ENCODE assay signal across 18 cellular contexts in genomic region chr4:7838136-7838782, GRCh38.
DNase-seq lines count a peak whose midpoint lies in the region; ATAC-seq, FAIRE-seq and TF ChIP-seq lines count a peak whose summit lies in the region.
"Had no signal": no experiment of that assay in that cellular context is flagged by ENCODE, and none has a peak within 500 bp of the region (broad histone marks: within the 10 kb centered on the region; RNA-seq: fewer than 3 reads in every experiment).

No MANE protein-coding gene starts in this region.

- FAIRE-seq in A549 (lab: Jason Lieb, UNC), result no peak
- FAIRE-seq: A204.1, H54 had no signal

- 0 out of 3 replicates have a peak overlapping the region, but pooled peaks have one; percentile 10 for H3K4me2 ChIP-seq in A549

- POLR2A ChIA-PET in A549 (lab: Yijun Ruan, JAX), result no interaction called here

- H3K4me1 ChIP-seq in A549, result peaks cover 50% of the 10 kb centered on the region

- H3K27ac Mint-ChIP-seq in T-helper 17 cell, result peak overlapping the region; percentile 49
- H3K27ac Mint-ChIP-seq in central memory CD8-positive, alpha-beta T cell (ENCODE audit: low read depth), result peak overlapping the region; percentile 17
- peak overlapping the region; percentile 48 for H3K27ac Mint-ChIP-seq in neural crest cell (ENCODE audit: unreplicated experiment)
- H3K27ac Mint-ChIP-seq: IgD-negative memory B cell had no signal

- H3K4me3 Mint-ChIP-seq in T-helper 17 cell (peak overlapping the region; percentile 72), neural crest cell (no peak overlapping the region)
- no peak overlapping the region for H3K4me3 Mint-ChIP-seq in central memory CD8-positive, alpha-beta T cell
- H3K4me3 Mint-ChIP-seq: IgD-negative memory B cell had no signal

- H3K27me3 Mint-ChIP-seq in T-helper 17 cell, result no peaks in the 10 kb centered on the region
- no peaks in the 10 kb centered on the region for H3K27me3 Mint-ChIP-seq in central memory CD8-positive, alpha-beta T cell
- H3K27me3 Mint-ChIP-seq in neural crest cell (ENCODE audit: low read depth), result no peaks in the 10 kb centered on the region

- WGBS in A549 (ENCODE audit: missing lambda C conversion rate), result 93% methylated on average over 13 of the region's 13 CpGs

- H3K9me3 Mint-ChIP-seq in central memory CD8-positive, alpha-beta T cell, result no peaks in the 10 kb centered on the region
- peaks cover 4% of the 10 kb centered on the region for H3K9me3 Mint-ChIP-seq in neural crest cell

- peaks cover 4% of the 10 kb centered on the region for H3K4me1 Mint-ChIP-seq in T-helper 17 cell
- H3K4me1 Mint-ChIP-seq in central memory CD8-positive, alpha-beta T cell, result peaks cover 1% of the 10 kb centered on the region
- peaks cover 9% of the 10 kb centered on the region for H3K4me1 Mint-ChIP-seq in neural crest cell
- H3K4me1 Mint-ChIP-seq: IgD-negative memory B cell had no signal

- H3K4me3 ChIP-seq in A549, result no peak overlapping the region

- DNase-seq in A549 (ENCODE audit: low read depth in 1 of 2, low spot score in 1 of 2), result no peak
- no peak for DNase-seq in T-helper 17 cell
- DNase-seq in central memory CD8-positive, alpha-beta T cell (ENCODE audit: low spot score in 2 of 2), result no peak
- no peak for DNase-seq in neural crest cell (ENCODE audit: low read depth, low spot score)
- no peak for DNase-seq in SKM-1 treated with dmso at 0.1 percent for 144 hours (lab: John Stamatoyannopoulos, UW; ENCODE audit: unreplicated experiment)
- DNase-seq in NCI-H1417 treated with DMSO at 0.1 percent for 48 hours (lab: John Stamatoyannopoulos, UW), result no peak
- no peak for DNase-seq in NCI-H2107 (lab: John Stamatoyannopoulos, UW)
- DNase-seq in kidney tubule cell (ENCODE audit: low spot score), result no peak
- DNase-seq: EL, NCI-H146, NCI-H2081 treated with DMSO at 0.1 percent for 48 hours, NCI-H345, NCI-H526 treated with DMSO at 0.1 percent for 48 hours, RPMI8226 had no signal

- peak overlapping the region; percentile 43 to 77; a peak in 5 of 6 replicates for H3K27ac ChIP-seq in A549
- H3K27ac ChIP-seq: C4-2B had no signal

- CTCF ChIA-PET in A549 (lab: Yijun Ruan, JAX), result interaction anchor here (1.0 to 2.3 kb wide), 3 partner anchors 10 to 149 kb away, joined by 3 to 6 read pairs (median 5); no protein-coding TSS in a partner anchor

- H3K9me3 ChIP-seq in A549 (no peaks in the 10 kb centered on the region), T-helper 17 cell (ENCODE audit: control insufficient read depth, low read length, poor library complexity, severe bottlenecking) (no peaks in the 10 kb centered on the region)

- TF ChIP-seq EP300 in A549 (IDR thresholded peaks at IDR 0.05), result no peak

- ATAC-seq in A549, result no peak
- no peak for ATAC-seq in T-helper 17 cell
- no peak for ATAC-seq in central memory CD8-positive, alpha-beta T cell (replicated peaks; ENCODE audit: extremely low read depth, poor library complexity, severe bottlenecking)

- TF ChIP-seq CTCF in A549 (IDR thresholded peaks at IDR 0.05), result no peak
- TF ChIP-seq CTCF in neural crest cell (conservative IDR thresholded peaks at IDR 0.05), result no peak

- H3K36me3 Mint-ChIP-seq in T-helper 17 cell (ENCODE audit: low read depth) (peaks cover 4% of the 10 kb centered on the region), neural crest cell (ENCODE audit: low read depth) (peaks cover 13% of the 10 kb centered on the region)
- peaks cover 25% of the 10 kb centered on the region for H3K36me3 Mint-ChIP-seq in central memory CD8-positive, alpha-beta T cell (ENCODE audit: insufficient read depth)
- H3K36me3 Mint-ChIP-seq: IgD-negative memory B cell had no signal

- TF ChIP-seq RAD21 in A549 (conservative IDR thresholded peaks at IDR 0.05 in 1 of 2, IDR thresholded peaks at IDR 0.05 in 1 of 2), result no peak

- TF ChIP-seq POLR2A in A549 (IDR thresholded peaks at IDR 0.05; ENCODE audit: low read length), result no peak

TF ChIP-seq in A549, 52 proteins besides CTCF, POLR2A, EP300 and RAD21:
- TF ChIP-seq SMC3 (IDR thresholded peaks at IDR 0.05) (no peak), REST (IDR thresholded peaks at IDR 0.05) (no peak), NR3C1 (IDR thresholded peaks at IDR 0.05) (no peak), HMGXB4 (CRISPR knock-in tag; IDR thresholded peaks at IDR 0.05; ENCODE audit: borderline replicate concordance) (no peak), MAZ (IDR thresholded peaks at IDR 0.05; ENCODE audit: borderline replicate concordance, low read depth, low read length) (no peak), CEBPB (IDR thresholded peaks at IDR 0.05) (no peak), EHMT2 (IDR thresholded peaks at IDR 0.05; ENCODE audit: low read depth) (no peak)
TF ChIP-seq in A549: peak in this region for 0.
